In the genomic region with DNA sequence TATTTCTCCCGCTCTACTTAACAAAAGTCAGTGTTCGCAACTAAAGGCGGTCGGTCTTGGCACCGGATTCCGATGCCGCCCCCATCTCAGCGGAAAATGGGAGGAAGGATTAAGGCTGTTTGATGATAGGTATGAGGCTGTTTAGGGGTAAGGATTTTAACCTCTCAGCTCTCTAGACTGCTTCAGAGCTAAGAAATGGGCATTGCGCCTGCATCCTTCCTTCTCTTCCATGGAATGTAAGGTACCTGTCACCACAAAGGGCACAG, we compare ENCODE assay signal across 10 cellular contexts. TPM values are rescaled to one million over a fixed set of nuclear protein-coding genes. Genes with fewer than 3 reads are reported as not detected.
A peak's percentile ranks its signal among the peaks of the same experiment; 100 is the strongest.
DNase-seq lines count a peak whose midpoint lies in the region; ATAC-seq and TF ChIP-seq lines count a peak whose summit lies in the region.
"Had no signal": no experiment of that assay in that cellular context is flagged by ENCODE, and none has a peak within 500 bp of the region (broad histone marks: within the 10 kb centered on the region; RNA-seq: fewer than 3 reads in every experiment).

No MANE protein-coding gene starts in this region.

- H3K36me3 Mint-ChIP-seq in activated naive CD4-positive, alpha-beta T cell treated with anti-CD3 and anti-CD28 coated beads, Interleukin-2, amount 10 ng/mL, durations not matched to agents 7 days and 5 days = peaks cover 2% of the 10 kb centered on the region
- no peaks in the 10 kb centered on the region for H3K36me3 Mint-ChIP-seq in activated T-helper 1 cell treated with anti-CD3 and anti-CD28 coated beads, Interleukin-12 subunit alpha, Interleukin-12 subunit beta, Interleukin-2, Interleukin-4 antibody, amounts not matched to agents 30 ng/mL and 10 ng/mL and 1 ng/mL, durations not matched to agents 14 hours and 24 hours and 36 hours (ENCODE audit: low read depth)

- peak overlapping the region; percentile 57 to 62 for H3K4me3 ChIP-seq in vagina

- H3K4me3 Mint-ChIP-seq in activated naive CD4-positive, alpha-beta T cell treated with anti-CD3 and anti-CD28 coated beads, Interleukin-2, amount 10 ng/mL, durations not matched to agents 7 days and 5 days = peak overlapping the region; percentile 72
- H3K4me3 Mint-ChIP-seq in activated T-helper 1 cell treated with anti-CD3 and anti-CD28 coated beads, Interleukin-12 subunit alpha, Interleukin-12 subunit beta, Interleukin-2, Interleukin-4 antibody, amounts not matched to agents 30 ng/mL and 10 ng/mL and 1 ng/mL, durations not matched to agents 14 hours and 24 hours and 36 hours = peak overlapping the region; percentile 79

- no peak overlapping the region for H3K27ac Mint-ChIP-seq in activated naive CD4-positive, alpha-beta T cell treated with anti-CD3 and anti-CD28 coated beads, Interleukin-2, amount 10 ng/mL, durations not matched to agents 7 days and 5 days
- H3K27ac Mint-ChIP-seq in activated T-helper 1 cell treated with anti-CD3 and anti-CD28 coated beads, Interleukin-12 subunit alpha, Interleukin-12 subunit beta, Interleukin-2, Interleukin-4 antibody, amounts not matched to agents 30 ng/mL and 10 ng/mL and 1 ng/mL, durations not matched to agents 14 hours and 24 hours and 36 hours = no peak overlapping the region

- H3K4me1 ChIP-seq in vagina = peaks cover 11% of the 10 kb centered on the region

- TF ChIP-seq POLR2A in vagina (IDR thresholded peaks at IDR 0.05) = no peak
- no peak for TF ChIP-seq POLR2A in erythroblast (IDR thresholded peaks at IDR 0.05; ENCODE audit: low read length)

- intact Hi-C loops in activated T-helper 1 cell treated with anti-CD3 and anti-CD28 coated beads, Interleukin-12 subunit alpha, Interleukin-12 subunit beta, Interleukin-2, Interleukin-4 antibody, amounts not matched to agents 30 ng/mL and 10 ng/mL and 1 ng/mL, durations not matched to agents 14 hours and 24 hours and 36 hours (cut with micrococcal nuclease) = no loop called here
- intact Hi-C loops in vagina (cut with DNase I) = no loop called here

- peaks cover 75% of the 10 kb centered on the region for H3K27me3 Mint-ChIP-seq in activated naive CD4-positive, alpha-beta T cell treated with anti-CD3 and anti-CD28 coated beads, Interleukin-2, amount 10 ng/mL, durations not matched to agents 7 days and 5 days
- H3K27me3 Mint-ChIP-seq in activated T-helper 1 cell treated with anti-CD3 and anti-CD28 coated beads, Interleukin-12 subunit alpha, Interleukin-12 subunit beta, Interleukin-2, Interleukin-4 antibody, amounts not matched to agents 30 ng/mL and 10 ng/mL and 1 ng/mL, durations not matched to agents 14 hours and 24 hours and 36 hours (ENCODE audit: insufficient read depth) = peaks cover 53% of the 10 kb centered on the region

- H3K36me3 ChIP-seq in vagina = no peaks in the 10 kb centered on the region
- H3K36me3 ChIP-seq: upper lobe of left lung had no signal

- no peak overlapping the region for H3K27ac ChIP-seq in vagina
- H3K27ac ChIP-seq: upper lobe of left lung had no signal

- no peak for ATAC-seq in GM21515 (IDR thresholded peaks at IDR 0.05; ENCODE audit: unreplicated experiment)

- CTCF ChIA-PET in activated naive CD4-positive, alpha-beta T cell treated with anti-CD3 and anti-CD28 coated beads, Interleukin-2, amount 10 ng/mL, durations not matched to agents 7 days and 5 days (lab: Charles Lee) = interaction anchor here (0.6 kb wide), 1 partner anchor 198 kb away, joined by 3 read pairs; no protein-coding TSS in a partner anchor

- DNase-seq in activated naive CD4-positive, alpha-beta T cell treated with anti-CD3 and anti-CD28 coated beads, Interleukin-2, amount 10 ng/mL, durations not matched to agents 7 days and 5 days = no peak
- no peak for DNase-seq in activated naive CD4-positive, alpha-beta T cell treated with anti-CD3 and anti-CD28 coated beads, Interleukin-2, amount 50 U/mL, for 16 hours
- DNase-seq in activated T-helper 1 cell treated with anti-CD3 and anti-CD28 coated beads, Interleukin-12 subunit alpha, Interleukin-12 subunit beta, Interleukin-2, Interleukin-4 antibody, amounts not matched to agents 30 ng/mL and 10 ng/mL and 1 ng/mL, durations not matched to agents 14 hours and 24 hours and 36 hours (ENCODE audit: low spot score) = no peak
- DNase-seq in iPS-NIHi11 (ENCODE audit: low spot score) = peak; percentile 18
- no peak for DNase-seq in vagina (ENCODE audit: extremely low spot score in 2 of 2)
- DNase-seq in erythroblast (lab: John Stamatoyannopoulos, UW) = no peak
- no peak for DNase-seq in NCI-H774 (lab: John Stamatoyannopoulos, UW)
- DNase-seq: NCI-H187 treated with DMSO at 0.1 percent for 48 hours had no signal

- no peaks in the 10 kb centered on the region for H3K9me3 Mint-ChIP-seq in activated naive CD4-positive, alpha-beta T cell treated with anti-CD3 and anti-CD28 coated beads, Interleukin-2, amount 10 ng/mL, durations not matched to agents 7 days and 5 days
- H3K9me3 Mint-ChIP-seq in activated T-helper 1 cell treated with anti-CD3 and anti-CD28 coated beads, Interleukin-12 subunit alpha, Interleukin-12 subunit beta, Interleukin-2, Interleukin-4 antibody, amounts not matched to agents 30 ng/mL and 10 ng/mL and 1 ng/mL, durations not matched to agents 14 hours and 24 hours and 36 hours = no peaks in the 10 kb centered on the region

- no peaks in the 10 kb centered on the region for H3K9me3 ChIP-seq in vagina
- H3K9me3 ChIP-seq: upper lobe of left lung had no signal

- peaks cover 20% of the 10 kb centered on the region for H3K4me1 Mint-ChIP-seq in activated naive CD4-positive, alpha-beta T cell treated with anti-CD3 and anti-CD28 coated beads, Interleukin-2, amount 10 ng/mL, durations not matched to agents 7 days and 5 days
- peaks cover 5% of the 10 kb centered on the region for H3K4me1 Mint-ChIP-seq in activated T-helper 1 cell treated with anti-CD3 and anti-CD28 coated beads, Interleukin-12 subunit alpha, Interleukin-12 subunit beta, Interleukin-2, Interleukin-4 antibody, amounts not matched to agents 30 ng/mL and 10 ng/mL and 1 ng/mL, durations not matched to agents 14 hours and 24 hours and 36 hours (ENCODE audit: low read depth)

- no peaks in the 10 kb centered on the region for H3K27me3 ChIP-seq in vagina

- no peak for TF ChIP-seq CTCF in vagina (IDR thresholded peaks at IDR 0.05)

RNA-seq across cellular contexts. Expression of gene COCH, which starts 1.4 kb away (rescaled TPM):
- total RNA-seq in activated T-helper 1 cell treated with anti-CD3 and anti-CD28 coated beads, Interleukin-12 subunit alpha, Interleukin-12 subunit beta, Interleukin-2, Interleukin-4 antibody, amounts not matched to agents 30 ng/mL and 10 ng/mL and 1 ng/mL, durations not matched to agents 14 hours and 24 hours and 36 hours = 1.2 and 1.3 TPM in 2 replicates
- 35.6 TPM for total RNA-seq in vagina

Comparison
In these comparisons a context has a peak if more than half of its experiments do, and no peak if none do; other contexts are left out.
1. RNA of gene COCH, which starts 1.4 kb away (total RNA-seq): 35.6 TPM in vagina (single experiment); 1.2 to 1.3 TPM in activated T-helper 1 cell treated with anti-CD3 and anti-CD28 coated beads, Interleukin-12 subunit alpha, Interleukin-12 subunit beta, Interleukin-2, Interleukin-4 antibody, amounts not matched to agents 30 ng/mL and 10 ng/mL and 1 ng/mL, durations not matched to agents 14 hours and 24 hours and 36 hours; every median in the first group is over 10 times any median in the second.